Comparison of ENCODE assay signal across 22 cellular contexts in the genomic region with DNA sequence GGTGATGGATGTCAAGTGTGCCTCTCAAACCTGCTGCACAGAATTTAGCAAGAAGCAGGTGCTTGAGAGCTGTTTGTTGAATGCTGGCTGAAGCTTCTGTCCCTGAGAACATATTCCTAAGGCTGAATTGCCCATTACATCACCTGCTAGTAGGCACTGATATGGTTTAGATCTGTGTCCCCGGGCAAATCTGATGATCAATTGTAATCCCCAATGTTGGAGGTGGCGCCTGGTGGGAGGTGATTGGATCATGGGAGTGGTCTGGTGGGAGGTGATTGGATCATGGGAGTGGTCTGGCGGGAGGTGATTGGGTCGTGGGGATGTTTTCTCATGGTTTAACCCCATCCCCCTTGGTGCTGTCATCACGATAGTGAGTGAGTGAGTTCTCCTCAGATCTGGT.
"Had no signal": no experiment of that assay in that cellular context is flagged by ENCODE, and none has a peak within 500 bp of the region (broad histone marks: within the 10 kb centered on the region; RNA-seq: fewer than 3 reads in every experiment).

No MANE protein-coding gene starts in this region.

- DNase-seq: activated B cell treated with CpG ODN at 0.5 μM for 24 hours; activated CD4-positive, alpha-beta T cell treated with anti-CD3 and anti-CD28 coated beads for 1 hour; activated CD4-positive, alpha-beta T cell treated with anti-CD3 and anti-CD28 coated beads, Interleukin-2, amount 10 ng/mL, durations not matched to agents 24 days and 14 days; activated CD4-positive, alpha-beta T cell treated with anti-CD3 and anti-CD28 coated beads, Interleukin-2, amount 50 U/mL, for 48 hours; activated CD8-positive, alpha-beta memory T cell treated with anti-CD3 and anti-CD28 coated beads, Interleukin-2, amount 10 ng/mL, durations not matched to agents 7 days and 5 days; activated effector memory CD4-positive, alpha-beta T cell treated with Interleukin-2 at 50 U/mL for 16 hours; activated naive CD4-positive, alpha-beta T cell; activated T-cell treated with anti-CD3 and anti-CD28 coated beads, Interleukin-2, amount 50 U/mL, for 24 hours; body of pancreas; central memory CD4-positive, alpha-beta T cell; Kasumi-1; NCI-H1105 treated with DMSO at 0.1 percent for 48 hours; NCI-H1930; NCI-H446 treated with DMSO at 0.1 percent for 48 hours; NCI-H524 treated with DMSO at 0.1 percent for 48 hours; NCI-H82; Peyer's patch; T-helper 17 cell; T-helper 9 cell had no signal

- H3K4me1 ChIP-seq: ascending aorta, body of pancreas, Peyer's patch had no signal

- H3K4me3 ChIP-seq: ascending aorta, body of pancreas, K562, Peyer's patch had no signal

- H3K9me3 ChIP-seq: ascending aorta, body of pancreas, Peyer's patch had no signal

- H3K27me3 ChIP-seq: ascending aorta, Peyer's patch had no signal

- H3K36me3 ChIP-seq: ascending aorta, Peyer's patch had no signal

- H3K27ac ChIP-seq: ascending aorta, body of pancreas, Peyer's patch, RWPE1 had no signal

- ATAC-seq: activated CD8-positive, alpha-beta memory T cell treated with anti-CD3 and anti-CD28 coated beads, Interleukin-2, amount 10 ng/mL, durations not matched to agents 7 days and 5 days; body of pancreas; K562; T-helper 17 cell had no signal
